Comparison of ENCODE assay signal across 15 cellular contexts in the genomic region with DNA sequence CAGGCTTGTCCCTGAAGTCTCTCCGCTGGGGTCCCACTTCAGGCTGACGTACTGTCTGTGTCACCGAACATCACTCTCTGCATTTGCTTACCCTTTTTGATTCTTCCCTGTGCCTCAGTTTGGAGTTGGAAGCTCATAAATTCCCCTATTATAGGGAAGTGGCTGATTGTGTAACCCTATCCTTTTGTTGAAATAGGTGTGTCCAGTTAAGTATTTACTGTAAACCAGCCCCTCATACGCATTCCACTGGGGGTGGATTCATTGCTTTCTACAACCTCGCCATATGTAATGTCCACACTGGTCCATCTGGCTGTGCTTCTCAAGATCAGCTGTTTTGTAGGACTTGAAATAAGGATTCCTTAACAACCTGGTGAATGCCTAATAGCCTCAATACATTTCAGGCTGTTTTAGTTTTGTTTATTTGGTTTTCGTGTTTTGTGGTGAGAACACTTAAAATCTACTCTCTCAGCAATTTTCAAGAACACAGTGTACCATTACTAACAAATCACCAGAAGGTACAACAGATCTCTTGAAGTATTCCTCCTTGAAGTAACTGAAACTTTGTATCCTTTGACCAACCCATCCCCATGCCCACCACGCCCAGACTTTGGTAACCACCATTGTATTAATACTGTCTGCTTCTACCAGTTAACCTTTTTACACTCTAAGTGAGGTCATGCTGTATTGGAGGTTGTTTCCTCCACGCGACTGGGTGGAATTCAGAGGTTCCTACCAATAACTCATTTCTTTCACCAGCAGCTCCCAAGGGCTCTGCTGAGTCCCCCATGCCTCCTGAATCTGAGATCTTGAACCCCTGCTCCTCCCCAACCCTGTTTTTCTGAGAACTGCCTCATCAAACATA. TPM values are rescaled to one million over a fixed set of nuclear protein-coding genes. Genes with fewer than 3 reads are reported as not detected.
DNase-seq lines count a peak whose midpoint lies in the region; ATAC-seq and TF ChIP-seq lines count a peak whose summit lies in the region.
"Had no signal": no experiment of that assay in that cellular context is flagged by ENCODE, and none has a peak within 500 bp of the region (broad histone marks: within the 10 kb centered on the region; RNA-seq: fewer than 3 reads in every experiment).

No MANE protein-coding gene starts in this region.

- H3K9me3 ChIP-seq in Caco-2 (no peaks in the 10 kb centered on the region), colonic mucosa (no peaks in the 10 kb centered on the region)
- H3K9me3 ChIP-seq: pancreas had no signal

- no peak for ATAC-seq in stimulated activated naive CD8-positive, alpha-beta T cell treated with anti-CD3 and anti-CD28 coated beads, Interleukin-15, amount 100 ng/mL, for 72 hours
- ATAC-seq in GM18858 (IDR thresholded peaks at IDR 0.05; ENCODE audit: unreplicated experiment) = no peak

- H3K27me3 Mint-ChIP-seq in Caco-2 (ENCODE audit: insufficient read depth, unreplicated experiment) = no peaks in the 10 kb centered on the region
- peaks cover 78% of the 10 kb centered on the region for H3K27me3 Mint-ChIP-seq in stimulated activated naive CD8-positive, alpha-beta T cell treated with anti-CD3 and anti-CD28 coated beads, Interleukin-15, amount 100 ng/mL, for 72 hours

- peak overlapping the region; percentile 71 for H3K27ac Mint-ChIP-seq in Caco-2 (ENCODE audit: unreplicated experiment)
- no peak overlapping the region for H3K27ac Mint-ChIP-seq in stimulated activated naive CD8-positive, alpha-beta T cell treated with anti-CD3 and anti-CD28 coated beads, Interleukin-15, amount 100 ng/mL, for 72 hours
- H3K27ac Mint-ChIP-seq: activated T-helper 1 cell treated with anti-CD3 and anti-CD28 coated beads, Interleukin-12 subunit alpha, Interleukin-12 subunit beta, Interleukin-2, Interleukin-4 antibody, amounts not matched to agents 30 ng/mL and 10 ng/mL and 1 ng/mL, durations not matched to agents 14 hours and 24 hours and 36 hours; dendritic cell treated with granulocyte-macrophage colony-stimulating factor and Interleukin-4, amounts not matched to agents 40 ng/mL and 50 ng/mL, for 4 days; natural killer cell had no signal

- H3K4me3 ChIP-seq in Caco-2 (ENCODE audit: low read depth, low read length) = no peak overlapping the region
- no peak overlapping the region for H3K4me3 ChIP-seq in colonic mucosa
- H3K4me3 ChIP-seq: pancreas had no signal

- DNase-seq in Caco-2 = peak; percentile 40 to 65
- DNase-seq in NCI-H69 (lab: John Stamatoyannopoulos, UW) = peak; percentile 14
- DNase-seq in colonic mucosa = peak; percentile 58
- DNase-seq in renal cortical epithelial cell (ENCODE audit: low read depth) = peak; percentile 26
- DNase-seq in HK-2 (ENCODE audit: unreplicated experiment) = no peak
- DNase-seq in stimulated activated naive CD8-positive, alpha-beta T cell treated with anti-CD3 and anti-CD28 coated beads, Interleukin-15, amount 100 ng/mL, for 72 hours = no peak
- DNase-seq in cerebellar nuclear complex (lab: John Stamatoyannopoulos, UW) = no peak

- peak overlapping the region; percentile 84 for H3K27ac ChIP-seq in colonic mucosa
- H3K27ac ChIP-seq: pancreas had no signal

- H3K4me3 Mint-ChIP-seq in Caco-2 (ENCODE audit: unreplicated experiment) = peak overlapping the region; percentile 55
- no peak overlapping the region for H3K4me3 Mint-ChIP-seq in stimulated activated naive CD8-positive, alpha-beta T cell treated with anti-CD3 and anti-CD28 coated beads, Interleukin-15, amount 100 ng/mL, for 72 hours
- H3K4me3 Mint-ChIP-seq: activated T-helper 1 cell treated with anti-CD3 and anti-CD28 coated beads, Interleukin-12 subunit alpha, Interleukin-12 subunit beta, Interleukin-2, Interleukin-4 antibody, amounts not matched to agents 30 ng/mL and 10 ng/mL and 1 ng/mL, durations not matched to agents 14 hours and 24 hours and 36 hours; dendritic cell treated with granulocyte-macrophage colony-stimulating factor and Interleukin-4, amounts not matched to agents 40 ng/mL and 50 ng/mL, for 4 days; natural killer cell had no signal

- TSS peak; percentile 98 for BruUV-seq in Caco-2 (replicated peaks; lab: Mats Ljungman, UMichigan)

- no peaks in the 10 kb centered on the region for H3K27me3 ChIP-seq in Caco-2 (replicated peaks; ENCODE audit: control insufficient read depth, insufficient read depth, low read length)
- H3K27me3 ChIP-seq in colonic mucosa = no peaks in the 10 kb centered on the region

- CTCF ChIA-PET in Caco-2 (lab: Charles Lee) = interaction anchor here (0.5 to 8.2 kb wide), 5 partner anchors 27 to 149 kb away, joined by 3 to 236 read pairs (median 4); partner anchors contain the start of genes POLR1H, PPP1R11 and TRIM15

- H3K4me1 ChIP-seq in Caco-2 (peaks cover 21% of the 10 kb centered on the region), colonic mucosa (peaks cover 6% of the 10 kb centered on the region)
- H3K4me1 ChIP-seq: pancreas had no signal

- POLR2A ChIA-PET in Caco-2 (lab: Charles Lee) = interaction anchor here (0.6 kb wide), 1 partner anchor 28 kb away, joined by 3 read pairs; no protein-coding TSS in a partner anchor

- TF ChIP-seq CTCF in Caco-2 (IDR thresholded peaks at IDR 0.05; ENCODE audit: insufficient read depth in 1 of 2, low read depth in 1 of 2, low read length in 1 of 2, severe bottlenecking in 1 of 2, unreplicated experiment in 1 of 2) (no peak), colonic mucosa (IDR thresholded peaks at IDR 0.05) (no peak)

- peak overlapping the region in 1 of 2 donors; percentile 72 for H3K9ac ChIP-seq in colonic mucosa (ENCODE audit: low read depth in 2 of 2, low read length in 2 of 2)

- H3K36me3 Mint-ChIP-seq in Caco-2 (ENCODE audit: insufficient read depth, unreplicated experiment) = no peaks in the 10 kb centered on the region
- H3K36me3 Mint-ChIP-seq: brain, natural killer cell had no signal

- intact Hi-C loops in Caco-2 (cut with micrococcal nuclease; ENCODE audit: unreplicated experiment) (loop anchor here (2.0 kb wide), 1 partner anchor 55 kb away; the partner anchor contains the start of gene RNF39), colonic mucosa (cut with DNase I) (loop anchor here (2.0 kb wide), 1 partner anchor 25 kb away; no protein-coding TSS in a partner anchor)

- H3K36me3 ChIP-seq in Caco-2 (ENCODE audit: control insufficient read depth, insufficient read depth, low read length) (no peaks in the 10 kb centered on the region), colonic mucosa (no peaks in the 10 kb centered on the region)
- H3K36me3 ChIP-seq: pancreas had no signal

- no peaks in the 10 kb centered on the region for H3K9me3 Mint-ChIP-seq in Caco-2 (ENCODE audit: unreplicated experiment)
- no peaks in the 10 kb centered on the region for H3K9me3 Mint-ChIP-seq in stimulated activated naive CD8-positive, alpha-beta T cell treated with anti-CD3 and anti-CD28 coated beads, Interleukin-15, amount 100 ng/mL, for 72 hours
- H3K9me3 Mint-ChIP-seq: activated T-helper 1 cell treated with anti-CD3 and anti-CD28 coated beads, Interleukin-12 subunit alpha, Interleukin-12 subunit beta, Interleukin-2, Interleukin-4 antibody, amounts not matched to agents 30 ng/mL and 10 ng/mL and 1 ng/mL, durations not matched to agents 14 hours and 24 hours and 36 hours; brain; dendritic cell treated with granulocyte-macrophage colony-stimulating factor and Interleukin-4, amounts not matched to agents 40 ng/mL and 50 ng/mL, for 4 days; natural killer cell had no signal

- H3K4me1 Mint-ChIP-seq in Caco-2 (ENCODE audit: low read depth, unreplicated experiment) = peaks cover 18% of the 10 kb centered on the region
- H3K4me1 Mint-ChIP-seq in stimulated activated naive CD8-positive, alpha-beta T cell treated with anti-CD3 and anti-CD28 coated beads, Interleukin-15, amount 100 ng/mL, for 72 hours = peaks cover 28% of the 10 kb centered on the region

RNA-seq across cellular contexts. Expression of gene TRIM40, which starts 5.9 kb away (rescaled TPM):
- total RNA-seq in Caco-2 (2022) (not detected in 2 replicates), colonic mucosa (10 to 100 TPM; 10.7 to 17.0 TPM), renal cortical epithelial cell (not detected in 2 replicates)
- total RNA-seq: activated T-helper 1 cell treated with anti-CD3 and anti-CD28 coated beads, Interleukin-12 subunit alpha, Interleukin-12 subunit beta, Interleukin-2, Interleukin-4 antibody, amounts not matched to agents 30 ng/mL and 10 ng/mL and 1 ng/mL, durations not matched to agents 14 hours and 24 hours and 36 hours; kidney; pancreas; sciatic nerve had no signal

RNA-seq across cellular contexts. Expression of gene TRIM31, which starts 17.2 kb away (rescaled TPM):
- total RNA-seq in Caco-2 (2022) (0.70 and 0.74 TPM in 2 replicates), colonic mucosa (10 to 100 TPM; 44.4 to 51.2 TPM), renal cortical epithelial cell (not detected in 2 replicates)
- total RNA-seq: activated T-helper 1 cell treated with anti-CD3 and anti-CD28 coated beads, Interleukin-12 subunit alpha, Interleukin-12 subunit beta, Interleukin-2, Interleukin-4 antibody, amounts not matched to agents 30 ng/mL and 10 ng/mL and 1 ng/mL, durations not matched to agents 14 hours and 24 hours and 36 hours; natural killer cell; sciatic nerve had no signal

RNA-seq across cellular contexts. Expression of gene TRIM10, which starts 31.0 kb away (rescaled TPM):
- 0.95 and 1.4 TPM in 2 replicates for total RNA-seq in Caco-2 (2022)
- total RNA-seq in colonic mucosa = 1 to 10 TPM; 3.8 to 3.9 TPM
- under 0.01 TPM in 1 of 2 replicates, not detected in the other for total RNA-seq in renal cortical epithelial cell
- total RNA-seq: natural killer cell had no signal

RNA-seq across cellular contexts. Expression of gene TRIM15, which starts 33.3 kb away (rescaled TPM):
- 5.2 and 6.9 TPM in 2 replicates for total RNA-seq in Caco-2 (2022)
- 10 to 100 TPM; 26.8 to 47.3 TPM for total RNA-seq in colonic mucosa
- total RNA-seq in renal cortical epithelial cell = 0.17 TPM in 1 of 2 replicates, not detected in the other
- total RNA-seq: natural killer cell, sciatic nerve had no signal

RNA-seq across cellular contexts. Expression of gene RNF39, which starts 54.5 kb away (rescaled TPM):
- total RNA-seq in Caco-2 (2022) (0.23 and 0.37 TPM in 2 replicates), colonic mucosa (1 to 10 TPM in 1 of 2 donors, under 1 TPM in 1; 0.93 to 1.6 TPM), renal cortical epithelial cell (0.05 TPM in 1 of 2 replicates, not detected in the other)
- total RNA-seq: activated T-helper 1 cell treated with anti-CD3 and anti-CD28 coated beads, Interleukin-12 subunit alpha, Interleukin-12 subunit beta, Interleukin-2, Interleukin-4 antibody, amounts not matched to agents 30 ng/mL and 10 ng/mL and 1 ng/mL, durations not matched to agents 14 hours and 24 hours and 36 hours; natural killer cell; sciatic nerve had no signal

Comparison
In these comparisons a context has a peak if more than half of its experiments do, and no peak if none do; other contexts are left out.
1. DNase-seq: peak in Caco-2 (2 of 2), NCI-H69 (single experiment), colonic mucosa (single experiment) and renal cortical epithelial cell (single experiment); none in HK-2 (single experiment), stimulated activated naive CD8-positive, alpha-beta T cell treated with anti-CD3 and anti-CD28 coated beads, Interleukin-15, amount 100 ng/mL, for 72 hours (0 of 2) and cerebellar nuclear complex (0 of 2).
2. RNA of gene TRIM31, which starts 17.2 kb away (total RNA-seq): 44.4 to 51.2 TPM in colonic mucosa; 0.70 to 0.74 TPM in Caco-2 and not detected in renal cortical epithelial cell; every median in the first group is over 10 times any median in the second.